ENCODE assay signal across 16 cellular contexts in the genomic region with DNA sequence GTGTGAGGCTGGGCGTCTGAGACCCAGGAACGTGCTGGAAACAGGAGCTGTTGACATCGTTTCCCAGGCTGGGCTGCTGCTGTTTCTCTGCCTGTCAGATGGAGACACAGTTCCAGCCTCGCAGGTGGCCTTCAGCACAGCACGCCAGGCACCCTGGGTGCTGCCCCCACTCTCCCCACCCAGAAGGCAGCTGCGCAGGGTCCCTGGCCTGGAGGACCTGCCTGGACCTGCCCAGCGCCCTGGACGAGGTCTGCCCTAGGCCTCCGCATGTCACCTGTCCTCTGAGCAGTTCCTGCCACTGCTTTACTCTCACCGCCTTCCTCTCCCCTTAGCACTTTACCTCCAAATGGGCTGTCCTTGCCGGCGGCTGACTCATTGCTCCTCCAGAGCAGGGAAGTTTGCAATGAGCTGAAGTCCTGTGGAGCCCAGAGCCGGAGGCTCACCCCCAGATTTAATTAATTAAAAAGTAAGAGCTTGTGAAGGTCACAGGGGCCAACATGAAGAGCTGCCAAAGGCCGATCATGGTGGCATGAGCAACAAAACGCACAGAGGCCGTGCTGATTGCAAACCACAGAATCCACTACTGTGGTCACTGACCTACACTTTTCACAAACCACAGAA. TPM values are rescaled to one million over a fixed set of nuclear protein-coding genes. Genes with fewer than 3 reads are reported as not detected.
DNase-seq lines count a peak whose midpoint lies in the region; ATAC-seq and TF ChIP-seq lines count a peak whose summit lies in the region.
"Had no signal": no experiment of that assay in that cellular context is flagged by ENCODE, and none has a peak within 500 bp of the region (broad histone marks: within the 10 kb centered on the region; RNA-seq: fewer than 3 reads in every experiment).

No MANE protein-coding gene starts in this region.

- CTCF ChIA-PET in CD8-positive, alpha-beta T cell (lab: Charles Lee) = no interaction called here

- POLR2A ChIA-PET in CD8-positive, alpha-beta T cell (lab: Charles Lee) = no interaction called here

- no peak overlapping the region for H3K4me3 Mint-ChIP-seq in CD8-positive, alpha-beta T cell
- H3K4me3 Mint-ChIP-seq: central memory CD8-positive, alpha-beta T cell; H9 had no signal

- H3K27ac Mint-ChIP-seq in CD8-positive, alpha-beta T cell = no peak overlapping the region
- H3K27ac Mint-ChIP-seq: H9 had no signal

- peaks cover 1% of the 10 kb centered on the region for H3K36me3 ChIP-seq in fibroblast of lung (ENCODE audit: control insufficient read depth, insufficient read depth, low read length)
- no peaks in the 10 kb centered on the region for H3K36me3 ChIP-seq in CD8-positive, alpha-beta T cell (ENCODE audit: insufficient read depth, low read length)
- H3K36me3 ChIP-seq: BE2C, right lobe of liver had no signal

- no peaks in the 10 kb centered on the region for H3K9me3 Mint-ChIP-seq in CD8-positive, alpha-beta T cell
- H3K9me3 Mint-ChIP-seq: central memory CD8-positive, alpha-beta T cell; H9 had no signal

- peaks cover 6% of the 10 kb centered on the region for H3K4me1 ChIP-seq in fibroblast of lung (ENCODE audit: control insufficient read depth, extremely low read depth, insufficient read depth, low read length)
- H3K4me1 ChIP-seq in CD8-positive, alpha-beta T cell (ENCODE audit: insufficient read depth, low read length) = no peaks in the 10 kb centered on the region

- no peak overlapping the region for H2AFZ ChIP-seq in fibroblast of lung (ENCODE audit: low read length)

- no peak for TF ChIP-seq CTCF in fibroblast of lung (conservative IDR thresholded peaks at IDR 0.05 in 1 of 2, IDR thresholded peaks at IDR 0.05 in 1 of 2; ENCODE audit: low read depth in 1 of 2, low read length in 2 of 2)
- no peak for TF ChIP-seq CTCF in CD8-positive, alpha-beta T cell (IDR thresholded peaks at IDR 0.05)

- intact Hi-C loops in CD8-positive, alpha-beta T cell (cut with DNase I, micrococcal nuclease) = no loop called here

- no peaks in the 10 kb centered on the region for H3K9me3 ChIP-seq in fibroblast of lung (ENCODE audit: control insufficient read depth, insufficient read depth, low read depth, low read length)
- no peaks in the 10 kb centered on the region for H3K9me3 ChIP-seq in CD8-positive, alpha-beta T cell (ENCODE audit: low read length)
- H3K9me3 ChIP-seq: BE2C, right lobe of liver had no signal

- H3K4me1 Mint-ChIP-seq in CD8-positive, alpha-beta T cell (ENCODE audit: low read depth) = no peaks in the 10 kb centered on the region

- no peak overlapping the region for H3K4me2 ChIP-seq in fibroblast of lung (ENCODE audit: extremely low read depth, insufficient read depth, low read length)

- no peak overlapping the region for H3K9ac ChIP-seq in fibroblast of lung (ENCODE audit: insufficient read depth, low read length)

- H4K20me1 ChIP-seq in fibroblast of lung (ENCODE audit: control insufficient read depth, extremely low read depth, insufficient read depth, low read length) = no peaks in the 10 kb centered on the region

- no peak overlapping the region for H3K4me3 ChIP-seq in fibroblast of lung (replicated peaks in 1 of 4; ENCODE audit: control extremely low read depth in 1 of 4, insufficient read depth in 1 of 4, low read depth in 3 of 4, low read length in 4 of 4)
- no peak overlapping the region for H3K4me3 ChIP-seq in CD8-positive, alpha-beta T cell (ENCODE audit: low read depth, low read length)
- H3K4me3 ChIP-seq: right lobe of liver had no signal

- peaks cover 2% of the 10 kb centered on the region for H3K36me3 Mint-ChIP-seq in CD8-positive, alpha-beta T cell

- H3K27ac ChIP-seq in fibroblast of lung (ENCODE audit: insufficient read depth, low read length) = no peak overlapping the region
- H3K27ac ChIP-seq in CD8-positive, alpha-beta T cell (ENCODE audit: low read depth, low read length) = no peak overlapping the region
- H3K27ac ChIP-seq: right lobe of liver had no signal

- no peaks in the 10 kb centered on the region for H3K27me3 Mint-ChIP-seq in CD8-positive, alpha-beta T cell (ENCODE audit: low read depth)

- no peaks in the 10 kb centered on the region for H3K79me2 ChIP-seq in fibroblast of lung (ENCODE audit: control insufficient read depth, insufficient read depth, low read length)

- H3K27me3 ChIP-seq in fibroblast of lung (ENCODE audit: control insufficient read depth, insufficient read depth, low read length) = no peaks in the 10 kb centered on the region
- H3K27me3 ChIP-seq in CD8-positive, alpha-beta T cell (ENCODE audit: insufficient read depth, low read length) = no peaks in the 10 kb centered on the region
- H3K27me3 ChIP-seq: BE2C, right lobe of liver had no signal

- ATAC-seq in CD8-positive, alpha-beta T cell = no peak
- ATAC-seq: right lobe of liver had no signal

- DNase-seq in DMS153 treated with DMSO at 0.1 percent for 48 hours (lab: John Stamatoyannopoulos, UW; ENCODE audit: unreplicated experiment) = peak; percentile 64
- DNase-seq in M059J (ENCODE audit: low read depth) = peak; percentile 84
- DNase-seq in SHP77 treated with DMSO at 0.1 percent for 48 hours (lab: John Stamatoyannopoulos, UW) = peak; percentile 97
- peak; percentile 44 to 84 for DNase-seq in fibroblast of lung (ENCODE audit: low read depth in 2 of 2)
- no peak for DNase-seq in CD8-positive, alpha-beta T cell
- no peak for DNase-seq in NCI-H187 treated with DMSO at 0.1 percent for 48 hours (lab: John Stamatoyannopoulos, UW)
- DNase-seq in RKO (ENCODE audit: low spot score) = no peak
- DNase-seq in NCI-H748 treated with DMSO at 0.1 percent for 48 hours (lab: John Stamatoyannopoulos, UW) = no peak
- DNase-seq: activated CD4-positive, alpha-beta T cell treated with anti-CD3 and anti-CD28 coated beads, Interleukin-2, amount 50 U/mL, for 4 hours; BE2C; H9; hippocampal formation; NCI-H1092 treated with DMSO at 0.1 percent for 48 hours had no signal

RNA-seq across cellular contexts. Expression of gene C13orf46, which starts 32.2 kb away (rescaled TPM):
- total RNA-seq in M059J (2014; rRNA removed; shearing (Covaris generic)) = 0.05 and 0.10 TPM in 2 replicates
- 0.26 and 0.50 TPM in 2 replicates for total RNA-seq in fibroblast of lung
- polyA plus RNA-seq in fibroblast of lung = 0.54 and 0.56 TPM in 2 replicates
- polyA plus RNA-seq in fibroblast of lung (2012) = 0.18 and 0.82 TPM in 2 replicates
- polyA minus RNA-seq in fibroblast of lung (ENCODE audit: low replicate concordance) = 6.3 and 6.4 TPM in 2 replicates
- 10 to 100 TPM; 12.1 to 16.8 TPM for total RNA-seq in CD8-positive, alpha-beta T cell
- polyA plus RNA-seq: neural cell had no signal

Comparison
In these comparisons a context has a peak if more than half of its experiments do, and no peak if none do; other contexts are left out.
1. DNase-seq: peak in DMS153 treated with DMSO at 0.1 percent for 48 hours (single experiment), M059J (single experiment), SHP77 treated with DMSO at 0.1 percent for 48 hours (single experiment) and fibroblast of lung (2 of 2); none in CD8-positive, alpha-beta T cell (0 of 7), NCI-H187 treated with DMSO at 0.1 percent for 48 hours (single experiment), RKO (single experiment) and NCI-H748 treated with DMSO at 0.1 percent for 48 hours (single experiment).